In genomic region chr15:45812200-45812599, GRCh38 we compare ENCODE assay signal across 28 cellular contexts.
"Had no signal": no experiment of that assay in that cellular context is flagged by ENCODE, and none has a peak within 500 bp of the region (broad histone marks: within the 10 kb centered on the region; RNA-seq: fewer than 3 reads in every experiment).

No MANE protein-coding gene starts in this region.

- H3K9me3 ChIP-seq: gastrocnemius medialis, lower lobe of right lung, prostate gland, thoracic aorta had no signal

- H3K4me3 ChIP-seq: coronary artery, dorsolateral prefrontal cortex, gastrocnemius medialis, left ventricle myocardium inferior, lower lobe of right lung, prostate gland, sigmoid colon, thoracic aorta, tibial nerve, upper lobe of left lung had no signal

- H3K4me1 ChIP-seq: gastrocnemius medialis, lower lobe of right lung, prostate gland, sigmoid colon, upper lobe of left lung had no signal

- ATAC-seq: esophagus mucosa; gastrocnemius medialis; left colon; lower lobe of right lung; naive thymus-derived CD4-positive, alpha-beta T cell; right cardiac atrium; stimulated activated effector memory CD8-positive, alpha-beta T cell treated with anti-CD3 and anti-CD28 coated beads, Interleukin-12 subunit alpha, Interleukin-12 subunit beta, amount 100 ng/mL, for 72 hours; stimulated activated naive CD8-positive, alpha-beta T cell treated with anti-CD3 and anti-CD28 coated beads, Interleukin-15, Interleukin-2, amounts not matched to agents 100 U/mL and 50 U/mL, for 24 hours had no signal

- H3K27me3 ChIP-seq: gastrocnemius medialis, sigmoid colon, tibial nerve, upper lobe of left lung had no signal

- H3K36me3 ChIP-seq: gastrocnemius medialis, left ventricle myocardium inferior, lower lobe of right lung, prostate gland, sigmoid colon, thoracic aorta, tibial nerve, upper lobe of left lung had no signal

- H3K27ac ChIP-seq: coronary artery, dorsolateral prefrontal cortex, epithelial cell of prostate, gastrocnemius medialis, left ventricle myocardium inferior, lower lobe of right lung, prostate gland, sigmoid colon, thoracic aorta, tibial nerve, upper lobe of left lung had no signal

- DNase-seq: dorsolateral prefrontal cortex; effector CD4-positive, alpha-beta T cell; foreskin fibroblast; gastrocnemius medialis; glutamatergic neuron; hypothalamus; immature natural killer cell; islet precursor cell; kidney glomerular epithelial cell; left colon; left ventricle myocardium inferior; lower lobe of right lung; naive thymus-derived CD4-positive, alpha-beta T cell; nucleus accumbens; right cardiac atrium; sigmoid colon; stimulated activated CD4-positive, alpha-beta T cell treated with anti-CD3 and anti-CD28 coated beads, Interleukin-2, amount 100 ng/mL, for 24 hours; stimulated activated CD4-positive, alpha-beta T cell treated with anti-CD3 and anti-CD28 coated beads, Interleukin-4, amount 100 ng/mL, for 24 hours; stimulated activated naive CD8-positive, alpha-beta T cell treated with anti-CD3 and anti-CD28 coated beads, Interleukin-15, Interleukin-2, amounts not matched to agents 100 U/mL and 50 U/mL, for 24 hours; substantia nigra; upper lobe of left lung had no signal
